In the genomic region with DNA sequence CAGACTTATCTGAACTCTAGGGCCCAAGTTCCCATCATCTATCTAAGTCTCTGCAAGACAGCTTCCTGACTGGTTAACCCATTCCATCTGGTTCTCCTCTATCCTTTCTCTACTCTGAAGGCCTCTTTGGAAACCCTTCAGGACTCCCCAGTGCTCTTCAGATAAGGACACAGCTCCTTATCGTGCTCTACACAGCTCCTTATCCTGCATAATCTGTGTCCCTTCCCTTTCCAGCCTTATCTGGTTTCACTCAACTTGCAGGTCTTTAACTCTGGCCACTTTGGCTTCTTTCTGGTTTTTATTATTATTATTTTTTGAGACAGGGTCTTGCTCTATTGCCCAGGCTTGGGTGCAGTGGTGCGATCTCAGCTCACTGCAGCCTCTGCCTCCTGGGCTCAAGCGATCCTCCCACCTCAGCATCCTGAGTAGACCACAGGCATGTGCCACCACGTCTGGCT, we compare ENCODE assay signal across 1 cellular context.
TF ChIP-seq lines count a peak whose summit lies in the region.

No MANE protein-coding gene starts in this region.

TF ChIP-seq in K562, 482 proteins besides CTCF, POLR2A, EP300 and RAD21 (continued from another document and continues in another):
- TF ChIP-seq, protein P1, sequence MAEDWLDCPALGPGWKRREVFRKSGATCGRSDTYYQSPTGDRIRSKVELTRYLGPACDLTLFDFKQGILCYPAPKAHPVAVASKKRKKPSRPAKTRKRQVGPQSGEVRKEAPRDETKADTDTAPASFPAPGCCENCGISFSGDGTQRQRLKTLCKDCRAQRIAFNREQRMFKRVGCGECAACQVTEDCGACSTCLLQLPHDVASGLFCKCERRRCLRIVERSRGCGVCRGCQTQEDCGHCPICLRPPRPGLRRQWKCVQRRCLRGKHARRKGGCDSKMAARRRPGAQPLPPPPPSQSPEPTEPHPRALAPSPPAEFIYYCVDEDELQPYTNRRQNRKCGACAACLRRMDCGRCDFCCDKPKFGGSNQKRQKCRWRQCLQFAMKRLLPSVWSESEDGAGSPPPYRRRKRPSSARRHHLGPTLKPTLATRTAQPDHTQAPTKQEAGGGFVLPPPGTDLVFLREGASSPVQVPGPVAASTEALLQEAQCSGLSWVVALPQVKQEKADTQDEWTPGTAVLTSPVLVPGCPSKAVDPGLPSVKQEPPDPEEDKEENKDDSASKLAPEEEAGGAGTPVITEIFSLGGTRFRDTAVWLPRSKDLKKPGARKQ (CRISPR knock-in tag; IDR thresholded peaks at IDR 0.05): no peak
- TF ChIP-seq ZNF830 (CRISPR knock-in tag; IDR thresholded peaks at IDR 0.05) (no peak), STAT5A (IDR thresholded peaks at IDR 0.05; ENCODE audit: borderline replicate concordance, low read length) (peak; percentile 74), CEBPG (CRISPR knock-in tag; IDR thresholded peaks at IDR 0.05) (no peak), CEBPG (tag; conservative IDR thresholded peaks at IDR 0.05 in 1 of 2, IDR thresholded peaks at IDR 0.05 in 1 of 2) (no peak), ZNF239 (CRISPR knock-in tag; IDR thresholded peaks at IDR 0.05) (peak; percentile 68), NUFIP1 (IDR thresholded peaks at IDR 0.05; ENCODE audit: partially characterized antibody) (peak; percentile 37), CXXC5 (CRISPR knock-in tag; IDR thresholded peaks at IDR 0.05) (peak; percentile 80), ATF1 (CRISPR knock-in tag; IDR thresholded peaks at IDR 0.05) (no peak), ATF1 (tag; IDR thresholded peaks at IDR 0.05) (peak; percentile 31; the same call in 1 of the 2 replicates), SRSF1 (IDR thresholded peaks at IDR 0.05; ENCODE audit: low read depth, low read length) (no peak), SMAD3 (CRISPR knock-in tag; conservative IDR thresholded peaks at IDR 0.05) (peak; percentile 72; the same call in 1 of the 2 replicates), SUPT5H (IDR thresholded peaks at IDR 0.05) (no peak), XRCC5 (IDR thresholded peaks at IDR 0.05; ENCODE audit: low read depth, low read length) (no peak), EP400 (IDR thresholded peaks at IDR 0.05) (peak; percentile 52), WHSC1 (IDR thresholded peaks at IDR 0.05; ENCODE audit: low read length) (no peak), CBFA2T3 (IDR thresholded peaks at IDR 0.05) (peak; percentile 98), ZNF780A (CRISPR knock-in tag; IDR thresholded peaks at IDR 0.05) (no peak), ZBTB1 (CRISPR knock-in tag; IDR thresholded peaks at IDR 0.05; ENCODE audit: borderline replicate concordance, low read depth) (no peak), LEF1 (IDR thresholded peaks at IDR 0.05) (peak; percentile 58; the same call in 1 of the 2 replicates), BMI1 (IDR thresholded peaks at IDR 0.05; ENCODE audit: low read length) (no peak), YY1 (IDR thresholded peaks at IDR 0.05; ENCODE audit: borderline replicate concordance in 1 of 3, control insufficient read depth in 1 of 3, extremely low read depth in 1 of 3, insufficient read depth in 3 of 3, insufficient read length in 1 of 3, insufficient replicate concordance in 2 of 3, low read depth in 1 of 3, low read length in 2 of 3) (no peak), DPF2 (IDR thresholded peaks at IDR 0.05) (peak; percentile 96), BACH1 (tag; IDR thresholded peaks at IDR 0.05) (peak; percentile 31; the same call in 1 of the 2 replicates), MAFG (tag; conservative IDR thresholded peaks at IDR 0.05) (no peak), PHB (CRISPR knock-in tag; IDR thresholded peaks at IDR 0.05) (no peak), TAF9B (IDR thresholded peaks at IDR 0.05; ENCODE audit: partially characterized antibody) (no peak), PRPF4 (IDR thresholded peaks at IDR 0.05; ENCODE audit: insufficient read depth, low read depth, low read length, poor library complexity, severe bottlenecking) (no peak), SRSF3 (IDR thresholded peaks at IDR 0.05; ENCODE audit: insufficient read depth, low read length) (no peak), HDAC6 (IDR thresholded peaks at IDR 0.05; ENCODE audit: low read depth, low read length) (no peak)
- TF ChIP-seq, protein P2, sequence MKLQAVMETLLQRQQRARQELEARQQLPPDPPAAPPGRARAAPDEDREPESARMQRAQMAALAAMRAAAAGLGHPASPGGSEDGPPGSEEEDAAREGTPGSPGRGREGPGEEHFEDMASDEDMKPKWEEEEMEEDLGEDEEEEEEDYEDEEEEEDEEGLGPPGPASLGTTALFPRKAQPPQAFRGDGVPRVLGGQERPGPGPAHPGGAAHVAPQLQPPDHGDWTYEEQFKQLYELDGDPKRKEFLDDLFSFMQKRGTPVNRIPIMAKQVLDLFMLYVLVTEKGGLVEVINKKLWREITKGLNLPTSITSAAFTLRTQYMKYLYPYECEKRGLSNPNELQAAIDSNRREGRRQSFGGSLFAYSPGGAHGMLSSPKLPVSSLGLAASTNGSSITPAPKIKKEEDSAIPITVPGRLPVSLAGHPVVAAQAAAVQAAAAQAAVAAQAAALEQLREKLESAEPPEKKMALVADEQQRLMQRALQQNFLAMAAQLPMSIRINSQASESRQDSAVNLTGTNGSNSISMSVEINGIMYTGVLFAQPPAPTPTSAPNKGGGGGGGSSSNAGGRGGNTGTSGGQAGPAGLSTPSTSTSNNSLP (IDR thresholded peaks at IDR 0.05; ENCODE audit: borderline replicate concordance, low read depth, low read length): no peak
- TF ChIP-seq, protein P3, sequence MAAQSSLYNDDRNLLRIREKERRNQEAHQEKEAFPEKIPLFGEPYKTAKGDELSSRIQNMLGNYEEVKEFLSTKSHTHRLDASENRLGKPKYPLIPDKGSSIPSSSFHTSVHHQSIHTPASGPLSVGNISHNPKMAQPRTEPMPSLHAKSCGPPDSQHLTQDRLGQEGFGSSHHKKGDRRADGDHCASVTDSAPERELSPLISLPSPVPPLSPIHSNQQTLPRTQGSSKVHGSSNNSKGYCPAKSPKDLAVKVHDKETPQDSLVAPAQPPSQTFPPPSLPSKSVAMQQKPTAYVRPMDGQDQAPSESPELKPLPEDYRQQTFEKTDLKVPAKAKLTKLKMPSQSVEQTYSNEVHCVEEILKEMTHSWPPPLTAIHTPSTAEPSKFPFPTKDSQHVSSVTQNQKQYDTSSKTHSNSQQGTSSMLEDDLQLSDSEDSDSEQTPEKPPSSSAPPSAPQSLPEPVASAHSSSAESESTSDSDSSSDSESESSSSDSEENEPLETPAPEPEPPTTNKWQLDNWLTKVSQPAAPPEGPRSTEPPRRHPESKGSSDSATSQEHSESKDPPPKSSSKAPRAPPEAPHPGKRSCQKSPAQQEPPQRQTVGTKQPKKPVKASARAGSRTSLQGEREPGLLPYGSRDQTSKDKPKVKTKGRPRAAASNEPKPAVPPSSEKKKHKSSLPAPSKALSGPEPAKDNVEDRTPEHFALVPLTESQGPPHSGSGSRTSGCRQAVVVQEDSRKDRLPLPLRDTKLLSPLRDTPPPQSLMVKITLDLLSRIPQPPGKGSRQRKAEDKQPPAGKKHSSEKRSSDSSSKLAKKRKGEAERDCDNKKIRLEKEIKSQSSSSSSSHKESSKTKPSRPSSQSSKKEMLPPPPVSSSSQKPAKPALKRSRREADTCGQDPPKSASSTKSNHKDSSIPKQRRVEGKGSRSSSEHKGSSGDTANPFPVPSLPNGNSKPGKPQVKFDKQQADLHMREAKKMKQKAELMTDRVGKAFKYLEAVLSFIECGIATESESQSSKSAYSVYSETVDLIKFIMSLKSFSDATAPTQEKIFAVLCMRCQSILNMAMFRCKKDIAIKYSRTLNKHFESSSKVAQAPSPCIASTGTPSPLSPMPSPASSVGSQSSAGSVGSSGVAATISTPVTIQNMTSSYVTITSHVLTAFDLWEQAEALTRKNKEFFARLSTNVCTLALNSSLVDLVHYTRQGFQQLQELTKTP (IDR thresholded peaks at IDR 0.05; ENCODE audit: low read depth in 1 of 2, partially characterized antibody in 2 of 2): peak; percentile 51 to 55
- TF ChIP-seq, protein P4, sequence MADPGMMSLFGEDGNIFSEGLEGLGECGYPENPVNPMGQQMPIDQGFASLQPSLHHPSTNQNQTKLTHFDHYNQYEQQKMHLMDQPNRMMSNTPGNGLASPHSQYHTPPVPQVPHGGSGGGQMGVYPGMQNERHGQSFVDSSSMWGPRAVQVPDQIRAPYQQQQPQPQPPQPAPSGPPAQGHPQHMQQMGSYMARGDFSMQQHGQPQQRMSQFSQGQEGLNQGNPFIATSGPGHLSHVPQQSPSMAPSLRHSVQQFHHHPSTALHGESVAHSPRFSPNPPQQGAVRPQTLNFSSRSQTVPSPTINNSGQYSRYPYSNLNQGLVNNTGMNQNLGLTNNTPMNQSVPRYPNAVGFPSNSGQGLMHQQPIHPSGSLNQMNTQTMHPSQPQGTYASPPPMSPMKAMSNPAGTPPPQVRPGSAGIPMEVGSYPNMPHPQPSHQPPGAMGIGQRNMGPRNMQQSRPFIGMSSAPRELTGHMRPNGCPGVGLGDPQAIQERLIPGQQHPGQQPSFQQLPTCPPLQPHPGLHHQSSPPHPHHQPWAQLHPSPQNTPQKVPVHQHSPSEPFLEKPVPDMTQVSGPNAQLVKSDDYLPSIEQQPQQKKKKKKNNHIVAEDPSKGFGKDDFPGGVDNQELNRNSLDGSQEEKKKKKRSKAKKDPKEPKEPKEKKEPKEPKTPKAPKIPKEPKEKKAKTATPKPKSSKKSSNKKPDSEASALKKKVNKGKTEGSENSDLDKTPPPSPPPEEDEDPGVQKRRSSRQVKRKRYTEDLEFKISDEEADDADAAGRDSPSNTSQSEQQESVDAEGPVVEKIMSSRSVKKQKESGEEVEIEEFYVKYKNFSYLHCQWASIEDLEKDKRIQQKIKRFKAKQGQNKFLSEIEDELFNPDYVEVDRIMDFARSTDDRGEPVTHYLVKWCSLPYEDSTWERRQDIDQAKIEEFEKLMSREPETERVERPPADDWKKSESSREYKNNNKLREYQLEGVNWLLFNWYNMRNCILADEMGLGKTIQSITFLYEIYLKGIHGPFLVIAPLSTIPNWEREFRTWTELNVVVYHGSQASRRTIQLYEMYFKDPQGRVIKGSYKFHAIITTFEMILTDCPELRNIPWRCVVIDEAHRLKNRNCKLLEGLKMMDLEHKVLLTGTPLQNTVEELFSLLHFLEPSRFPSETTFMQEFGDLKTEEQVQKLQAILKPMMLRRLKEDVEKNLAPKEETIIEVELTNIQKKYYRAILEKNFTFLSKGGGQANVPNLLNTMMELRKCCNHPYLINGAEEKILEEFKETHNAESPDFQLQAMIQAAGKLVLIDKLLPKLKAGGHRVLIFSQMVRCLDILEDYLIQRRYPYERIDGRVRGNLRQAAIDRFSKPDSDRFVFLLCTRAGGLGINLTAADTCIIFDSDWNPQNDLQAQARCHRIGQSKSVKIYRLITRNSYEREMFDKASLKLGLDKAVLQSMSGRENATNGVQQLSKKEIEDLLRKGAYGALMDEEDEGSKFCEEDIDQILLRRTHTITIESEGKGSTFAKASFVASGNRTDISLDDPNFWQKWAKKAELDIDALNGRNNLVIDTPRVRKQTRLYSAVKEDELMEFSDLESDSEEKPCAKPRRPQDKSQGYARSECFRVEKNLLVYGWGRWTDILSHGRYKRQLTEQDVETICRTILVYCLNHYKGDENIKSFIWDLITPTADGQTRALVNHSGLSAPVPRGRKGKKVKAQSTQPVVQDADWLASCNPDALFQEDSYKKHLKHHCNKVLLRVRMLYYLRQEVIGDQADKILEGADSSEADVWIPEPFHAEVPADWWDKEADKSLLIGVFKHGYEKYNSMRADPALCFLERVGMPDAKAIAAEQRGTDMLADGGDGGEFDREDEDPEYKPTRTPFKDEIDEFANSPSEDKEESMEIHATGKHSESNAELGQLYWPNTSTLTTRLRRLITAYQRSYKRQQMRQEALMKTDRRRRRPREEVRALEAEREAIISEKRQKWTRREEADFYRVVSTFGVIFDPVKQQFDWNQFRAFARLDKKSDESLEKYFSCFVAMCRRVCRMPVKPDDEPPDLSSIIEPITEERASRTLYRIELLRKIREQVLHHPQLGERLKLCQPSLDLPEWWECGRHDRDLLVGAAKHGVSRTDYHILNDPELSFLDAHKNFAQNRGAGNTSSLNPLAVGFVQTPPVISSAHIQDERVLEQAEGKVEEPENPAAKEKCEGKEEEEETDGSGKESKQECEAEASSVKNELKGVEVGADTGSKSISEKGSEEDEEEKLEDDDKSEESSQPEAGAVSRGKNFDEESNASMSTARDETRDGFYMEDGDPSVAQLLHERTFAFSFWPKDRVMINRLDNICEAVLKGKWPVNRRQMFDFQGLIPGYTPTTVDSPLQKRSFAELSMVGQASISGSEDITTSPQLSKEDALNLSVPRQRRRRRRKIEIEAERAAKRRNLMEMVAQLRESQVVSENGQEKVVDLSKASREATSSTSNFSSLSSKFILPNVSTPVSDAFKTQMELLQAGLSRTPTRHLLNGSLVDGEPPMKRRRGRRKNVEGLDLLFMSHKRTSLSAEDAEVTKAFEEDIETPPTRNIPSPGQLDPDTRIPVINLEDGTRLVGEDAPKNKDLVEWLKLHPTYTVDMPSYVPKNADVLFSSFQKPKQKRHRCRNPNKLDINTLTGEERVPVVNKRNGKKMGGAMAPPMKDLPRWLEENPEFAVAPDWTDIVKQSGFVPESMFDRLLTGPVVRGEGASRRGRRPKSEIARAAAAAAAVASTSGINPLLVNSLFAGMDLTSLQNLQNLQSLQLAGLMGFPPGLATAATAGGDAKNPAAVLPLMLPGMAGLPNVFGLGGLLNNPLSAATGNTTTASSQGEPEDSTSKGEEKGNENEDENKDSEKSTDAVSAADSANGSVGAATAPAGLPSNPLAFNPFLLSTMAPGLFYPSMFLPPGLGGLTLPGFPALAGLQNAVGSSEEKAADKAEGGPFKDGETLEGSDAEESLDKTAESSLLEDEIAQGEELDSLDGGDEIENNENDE (IDR thresholded peaks at IDR 0.05; ENCODE audit: low read depth, low read length): no peak
- TF ChIP-seq, protein P5, sequence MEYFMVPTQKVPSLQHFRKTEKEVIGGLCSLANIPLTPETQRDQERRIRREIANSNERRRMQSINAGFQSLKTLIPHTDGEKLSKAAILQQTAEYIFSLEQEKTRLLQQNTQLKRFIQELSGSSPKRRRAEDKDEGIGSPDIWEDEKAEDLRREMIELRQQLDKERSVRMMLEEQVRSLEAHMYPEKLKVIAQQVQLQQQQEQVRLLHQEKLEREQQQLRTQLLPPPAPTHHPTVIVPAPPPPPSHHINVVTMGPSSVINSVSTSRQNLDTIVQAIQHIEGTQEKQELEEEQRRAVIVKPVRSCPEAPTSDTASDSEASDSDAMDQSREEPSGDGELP (CRISPR knock-in tag; IDR thresholded peaks at IDR 0.05; ENCODE audit: borderline replicate concordance): no peak; the same call in 1 of the 2 replicates
- TF ChIP-seq, protein P6, sequence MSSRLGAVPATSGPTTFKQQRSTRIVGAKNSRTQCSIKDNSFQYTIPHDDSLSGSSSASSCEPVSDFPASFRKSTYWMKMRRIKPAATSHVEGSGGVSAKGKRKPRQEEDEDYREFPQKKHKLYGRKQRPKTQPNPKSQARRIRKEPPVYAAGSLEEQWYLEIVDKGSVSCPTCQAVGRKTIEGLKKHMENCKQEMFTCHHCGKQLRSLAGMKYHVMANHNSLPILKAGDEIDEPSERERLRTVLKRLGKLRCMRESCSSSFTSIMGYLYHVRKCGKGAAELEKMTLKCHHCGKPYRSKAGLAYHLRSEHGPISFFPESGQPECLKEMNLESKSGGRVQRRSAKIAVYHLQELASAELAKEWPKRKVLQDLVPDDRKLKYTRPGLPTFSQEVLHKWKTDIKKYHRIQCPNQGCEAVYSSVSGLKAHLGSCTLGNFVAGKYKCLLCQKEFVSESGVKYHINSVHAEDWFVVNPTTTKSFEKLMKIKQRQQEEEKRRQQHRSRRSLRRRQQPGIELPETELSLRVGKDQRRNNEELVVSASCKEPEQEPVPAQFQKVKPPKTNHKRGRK (tag; IDR thresholded peaks at IDR 0.05): no peak
- TF ChIP-seq, protein P7, sequence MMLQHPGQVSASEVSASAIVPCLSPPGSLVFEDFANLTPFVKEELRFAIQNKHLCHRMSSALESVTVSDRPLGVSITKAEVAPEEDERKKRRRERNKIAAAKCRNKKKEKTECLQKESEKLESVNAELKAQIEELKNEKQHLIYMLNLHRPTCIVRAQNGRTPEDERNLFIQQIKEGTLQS (IDR thresholded peaks at IDR 0.05): no peak; the same call in 1 of the 2 replicates
- TF ChIP-seq, protein P7 (CRISPR knock-in tag; conservative IDR thresholded peaks at IDR 0.05): no peak
